In genomic region chr12:120394483-120395367, GRCh38 we compare ENCODE assay signal across 11 cellular contexts. TPM values are rescaled to one million over a fixed set of nuclear protein-coding genes. Genes with fewer than 3 reads are reported as not detected.
DNase-seq lines count a peak whose midpoint lies in the region; ATAC-seq and TF ChIP-seq lines count a peak whose summit lies in the region.
"Had no signal": no experiment of that assay in that cellular context is flagged by ENCODE, and none has a peak within 500 bp of the region (broad histone marks: within the 10 kb centered on the region; RNA-seq: fewer than 3 reads in every experiment).

No MANE protein-coding gene starts in this region.

- no peak for TF ChIP-seq EP300 in transverse colon (IDR thresholded peaks at IDR 0.05; ENCODE audit: low read depth)

- H3K4me1 ChIP-seq in Peyer's patch (peaks cover 0 to 7% (median 0%) of the 10 kb centered on the region in 4 donors), transverse colon (peaks cover 0 to 9% (median 3%) of the 10 kb centered on the region in 4 donors)

- H3K9me3 ChIP-seq in Peyer's patch, result no peaks in the 10 kb centered on the region
- no peaks in the 10 kb centered on the region for H3K9me3 ChIP-seq in transverse colon

- no peak for ATAC-seq in GM18511 (IDR thresholded peaks at IDR 0.05; ENCODE audit: unreplicated experiment)
- ATAC-seq: SK-N-SH treated with all-trans-retinoic acid at 6 μM for 48 hours had no signal

- CTCF ChIA-PET in activated CD4-positive, alpha-beta T cell treated with anti-CD3 and anti-CD28 coated beads, Interleukin-2, amount 10 ng/mL, durations not matched to agents 7 days and 5 days (lab: Charles Lee), result interaction anchor here (0.5 to 2.0 kb wide), 3 partner anchors 10 to 41 kb away, joined by 3 to 5 read pairs (median 3); no protein-coding TSS in a partner anchor

- no peak overlapping the region for H3K27ac Mint-ChIP-seq in activated CD4-positive, alpha-beta T cell treated with anti-CD3 and anti-CD28 coated beads, Interleukin-2, amount 10 ng/mL, durations not matched to agents 7 days and 5 days

- H3K36me3 Mint-ChIP-seq in activated CD4-positive, alpha-beta T cell treated with anti-CD3 and anti-CD28 coated beads, Interleukin-2, amount 10 ng/mL, durations not matched to agents 7 days and 5 days (ENCODE audit: low read depth), result no peaks in the 10 kb centered on the region

- WGBS in transverse colon (ENCODE audit: low coverage in 1 of 2), 2 donors, result 22 to 43% methylated on average over 1 to 17 of the region's 18 CpGs

- TF ChIP-seq CTCF in Peyer's patch (IDR thresholded peaks at IDR 0.05), result no peak
- TF ChIP-seq CTCF in transverse colon (IDR thresholded peaks at IDR 0.05), result no peak

- no peak overlapping the region for H3K4me3 Mint-ChIP-seq in activated CD4-positive, alpha-beta T cell treated with anti-CD3 and anti-CD28 coated beads, Interleukin-2, amount 10 ng/mL, durations not matched to agents 7 days and 5 days

- H3K4me1 Mint-ChIP-seq in activated CD4-positive, alpha-beta T cell treated with anti-CD3 and anti-CD28 coated beads, Interleukin-2, amount 10 ng/mL, durations not matched to agents 7 days and 5 days, result no peaks in the 10 kb centered on the region

- POLR2A ChIA-PET in activated CD4-positive, alpha-beta T cell treated with anti-CD3 and anti-CD28 coated beads, Interleukin-2, amount 10 ng/mL, durations not matched to agents 7 days and 5 days (lab: Charles Lee), result no interaction called here

- H3K27me3 ChIP-seq in Peyer's patch (no peaks in the 10 kb centered on the region), transverse colon (peaks cover 13% of the 10 kb centered on the region)

- peak in 1 of 2 donors; percentile 18 for TF ChIP-seq POLR2A in Peyer's patch (IDR thresholded peaks at IDR 0.05)
- TF ChIP-seq POLR2A in transverse colon (IDR thresholded peaks at IDR 0.05), result peak; percentile 50

- H3K9me3 Mint-ChIP-seq in activated CD4-positive, alpha-beta T cell treated with anti-CD3 and anti-CD28 coated beads, Interleukin-2, amount 10 ng/mL, durations not matched to agents 7 days and 5 days, result no peaks in the 10 kb centered on the region

- intact Hi-C loops in transverse colon (cut with DNase I; ENCODE audit: low total_unique reads), result no loop called here

- DNase-seq in NCI-H526 (lab: John Stamatoyannopoulos, UW) (peak; percentile 17 to 55), NCI-H526 treated with DMSO at 0.1 percent for 48 hours (lab: John Stamatoyannopoulos, UW) (no peak), Peyer's patch (peak in 2 of 3 donors; percentile 53 to 69), iPS-NIHi11 (ENCODE audit: low spot score) (peak; percentile 84), transverse colon (peak; percentile 70), COLO829 (ENCODE audit: low spot score) (no peak)
- no peak for DNase-seq in activated CD4-positive, alpha-beta T cell treated with anti-CD3 and anti-CD28 coated beads, Interleukin-2, amount 10 ng/mL, durations not matched to agents 7 days and 5 days
- DNase-seq: GOT3 had no signal

- peaks cover 21% of the 10 kb centered on the region for H3K27me3 Mint-ChIP-seq in activated CD4-positive, alpha-beta T cell treated with anti-CD3 and anti-CD28 coated beads, Interleukin-2, amount 10 ng/mL, durations not matched to agents 7 days and 5 days

- no peak overlapping the region for H3K4me3 ChIP-seq in Peyer's patch
- no peak overlapping the region for H3K4me3 ChIP-seq in transverse colon

- H3K36me3 ChIP-seq in Peyer's patch, result no peaks in the 10 kb centered on the region
- no peaks in the 10 kb centered on the region for H3K36me3 ChIP-seq in transverse colon

- in situ Hi-C loops in transverse colon (cut with MboI; ENCODE audit: low pct_ligation_motif_present in 1 of 4, low pct_unique_long_range_greater_than_20kb in 1 of 4, low sequenced_read_pairs in 3 of 4), result no loop called here

- peak overlapping the region in 1 of 4 donors; percentile 30 for H3K27ac ChIP-seq in Peyer's patch
- H3K27ac ChIP-seq in transverse colon, result peak overlapping the region in 3 of 4 donors; percentile 35 to 49 (median 48)

RNA-seq across cellular contexts. Expression of gene MSI1, which starts 25.8 kb away (rescaled TPM):
- total RNA-seq in Peyer's patch (1 to 10 TPM; 1.6 to 5.8 (median 4.2) TPM), transverse colon (1 to 10 TPM in 1 of 4 donors, under 1 TPM in 1, not detected in 2; 0.82 to 7.5 TPM)
- not detected for total RNA-seq in activated CD4-positive, alpha-beta T cell treated with anti-CD3 and anti-CD28 coated beads, Interleukin-2, amount 10 ng/mL, durations not matched to agents 7 days and 5 days
- total RNA-seq: mononuclear cell had no signal

RNA-seq across cellular contexts. Expression of gene COX6A1, which starts 43.2 kb away (rescaled TPM):
- 1,000 to 10,000 TPM in 2 of 4 donors, 100 to 1,000 TPM in 2; 175 to 1,520 (median 1,006) TPM for total RNA-seq in Peyer's patch
- total RNA-seq in transverse colon, result 1,000 to 10,000 TPM in 2 of 4 donors, 100 to 1,000 TPM in 2; 469 to 1,865 (median 1,048) TPM
- total RNA-seq in activated CD4-positive, alpha-beta T cell treated with anti-CD3 and anti-CD28 coated beads, Interleukin-2, amount 10 ng/mL, durations not matched to agents 7 days and 5 days, result 100 to 1,000 TPM; 323 to 355 TPM

RNA-seq across cellular contexts. Expression of gene TRIAP1, which starts 51.5 kb away (rescaled TPM):
- total RNA-seq in Peyer's patch (10 to 100 TPM in 1 of 4 donors, 1 to 10 TPM in 3; 4.5 to 19.0 (median 6.4) TPM), transverse colon (10 to 100 TPM in 3 of 4 donors, 1 to 10 TPM in 1; 7.2 to 20.9 (median 11.9) TPM)
- 10 to 100 TPM; 26.7 to 31.6 TPM for total RNA-seq in activated CD4-positive, alpha-beta T cell treated with anti-CD3 and anti-CD28 coated beads, Interleukin-2, amount 10 ng/mL, durations not matched to agents 7 days and 5 days

RNA-seq across cellular contexts. Expression of gene GATC, which starts 51.5 kb away (rescaled TPM):
- total RNA-seq in Peyer's patch, result 10 to 100 TPM; 18.6 to 37.1 (median 27.3) TPM
- 10 to 100 TPM; 15.5 to 21.6 (median 19.2) TPM for total RNA-seq in transverse colon
- total RNA-seq in activated CD4-positive, alpha-beta T cell treated with anti-CD3 and anti-CD28 coated beads, Interleukin-2, amount 10 ng/mL, durations not matched to agents 7 days and 5 days, result 10 to 100 TPM; 27.3 to 32.3 TPM

Comparison
In these comparisons a context has a peak if more than half of its experiments do, and no peak if none do; other contexts are left out.
1. DNase-seq: peak in NCI-H526 (2 of 2), Peyer's patch (2 of 3), iPS-NIHi11 (single experiment) and transverse colon (single experiment); none in NCI-H526 treated with DMSO at 0.1 percent for 48 hours (single experiment), COLO829 (single experiment) and activated CD4-positive, alpha-beta T cell treated with anti-CD3 and anti-CD28 coated beads, Interleukin-2, amount 10 ng/mL, durations not matched to agents 7 days and 5 days (single experiment).